Comparison of ENCODE assay signal across 9 cellular contexts in genomic region chr6:149234051-149234962, GRCh38.
DNase-seq lines count a peak whose midpoint lies in the region; ATAC-seq and TF ChIP-seq lines count a peak whose summit lies in the region.
"Had no signal": no experiment of that assay in that cellular context is flagged by ENCODE, and none has a peak within 500 bp of the region (broad histone marks: within the 10 kb centered on the region; RNA-seq: fewer than 3 reads in every experiment).

No MANE protein-coding gene starts in this region.

- peaks cover 0 to 80% (median 38%) of the 10 kb centered on the region in 10 experiments; a peak in 15 of 20 replicates for H3K4me1 ChIP-seq in BLaER1 treated with 17β-estradiol and CSF1 and Interleukin-3, amounts not matched to agents 10 nM and 100 nM
- H3K4me1 ChIP-seq in gastrocnemius medialis = no peaks in the 10 kb centered on the region

- peaks cover 5 to 22% (median 19%) of the 10 kb centered on the region in 11 experiments for H3K9me3 ChIP-seq in BLaER1 treated with 17β-estradiol and CSF1 and Interleukin-3, amounts not matched to agents 10 nM and 100 nM (replicated peaks in 1 of 11)
- H3K9me3 ChIP-seq in gastrocnemius medialis = no peaks in the 10 kb centered on the region

- H4K20me1 ChIP-seq in BLaER1 treated with 17β-estradiol and CSF1 and Interleukin-3, amounts not matched to agents 10 nM and 100 nM = no peaks in the 10 kb centered on the region

- peaks cover 11 to 12% of the 10 kb centered on the region in 2 donors for H3K9me3 Mint-ChIP-seq in activated T-cell treated with anti-CD3 and anti-CD28 coated beads, Interleukin-2, amount 50 U/mL, for 72 hours
- H3K9me3 Mint-ChIP-seq in endothelial cell (ENCODE audit: unreplicated experiment) = no peaks in the 10 kb centered on the region

- TF ChIP-seq CTCF in endothelial cell (IDR thresholded peaks at IDR 0.05; ENCODE audit: unreplicated experiment) (no peak), gastrocnemius medialis (IDR thresholded peaks at IDR 0.05 in 4 of 5, conservative IDR thresholded peaks at IDR 0.05 in 1 of 5) (no peak)

- intact Hi-C loops in gastrocnemius medialis (cut with DNase I; ENCODE audit: low total_unique reads) = no loop called here

- H3K27ac Mint-ChIP-seq in activated T-cell treated with anti-CD3 and anti-CD28 coated beads, Interleukin-2, amount 50 U/mL, for 72 hours = peak overlapping the region; percentile 68
- no peak overlapping the region for H3K27ac Mint-ChIP-seq in endothelial cell (ENCODE audit: unreplicated experiment)
- H3K27ac Mint-ChIP-seq: WTC11 had no signal

- H3K36me3 Mint-ChIP-seq in activated T-cell treated with anti-CD3 and anti-CD28 coated beads, Interleukin-2, amount 50 U/mL, for 72 hours (ENCODE audit: insufficient read depth in 2 of 2) = peaks cover 14 to 23% of the 10 kb centered on the region in 2 donors
- H3K36me3 Mint-ChIP-seq in endothelial cell (ENCODE audit: low read depth, unreplicated experiment) = no peaks in the 10 kb centered on the region
- H3K36me3 Mint-ChIP-seq: WTC11 had no signal

- H3K27me3 Mint-ChIP-seq in activated T-cell treated with anti-CD3 and anti-CD28 coated beads, Interleukin-2, amount 50 U/mL, for 72 hours (ENCODE audit: low read depth) = no peaks in the 10 kb centered on the region
- peaks cover 12% of the 10 kb centered on the region for H3K27me3 Mint-ChIP-seq in endothelial cell (ENCODE audit: unreplicated experiment)

- TF ChIP-seq POLR2A in gastrocnemius medialis (IDR thresholded peaks at IDR 0.05) = no peak

- peak overlapping the region in 1 of 11 experiments; percentile 14; a peak in 1 of 22 replicates for H3K9ac ChIP-seq in BLaER1 treated with 17β-estradiol and CSF1 and Interleukin-3, amounts not matched to agents 10 nM and 100 nM

- in situ Hi-C loops in gastrocnemius medialis (cut with MboI; ENCODE audit: low sequenced_read_pairs in 4 of 4) = no loop called here

- DNase-seq in NCI-H226 (peak; percentile 41), iris pigment epithelial cell (ENCODE audit: low read depth) (peak; percentile 72), globus pallidus (ENCODE audit: low spot score) (no peak), endothelial cell (ENCODE audit: low spot score) (no peak), gastrocnemius medialis (no peak)
- DNase-seq in activated T-cell treated with anti-CD3 and anti-CD28 coated beads, Interleukin-2, amount 50 U/mL, for 72 hours = peak; percentile 25 to 52

- no peaks in the 10 kb centered on the region for H3K27me3 ChIP-seq in BLaER1 treated with 17β-estradiol and CSF1 and Interleukin-3, amounts not matched to agents 10 nM and 100 nM
- no peaks in the 10 kb centered on the region for H3K27me3 ChIP-seq in gastrocnemius medialis

- H3K4me3 Mint-ChIP-seq in activated T-cell treated with anti-CD3 and anti-CD28 coated beads, Interleukin-2, amount 50 U/mL, for 72 hours = peak overlapping the region; percentile 69 to 81
- no peak overlapping the region for H3K4me3 Mint-ChIP-seq in endothelial cell (ENCODE audit: unreplicated experiment)
- H3K4me3 Mint-ChIP-seq: WTC11 had no signal

- H3K4me3 ChIP-seq in BLaER1 treated with 17β-estradiol and CSF1 and Interleukin-3, amounts not matched to agents 10 nM and 100 nM = no peak overlapping the region
- no peak overlapping the region for H3K4me3 ChIP-seq in gastrocnemius medialis

- H3K27ac ChIP-seq in BLaER1 treated with 17β-estradiol and CSF1 and Interleukin-3, amounts not matched to agents 10 nM and 100 nM = peak overlapping the region in 4 of 11 experiments; percentile 50 to 80 (median 78); a peak in 7 of 22 replicates
- no peak overlapping the region for H3K27ac ChIP-seq in gastrocnemius medialis

- peaks cover 52% of the 10 kb centered on the region for H3K4me1 Mint-ChIP-seq in activated T-cell treated with anti-CD3 and anti-CD28 coated beads, Interleukin-2, amount 50 U/mL, for 72 hours (ENCODE audit: low read depth)
- peaks cover 28% of the 10 kb centered on the region for H3K4me1 Mint-ChIP-seq in endothelial cell (ENCODE audit: unreplicated experiment)

- ATAC-seq in activated T-cell treated with anti-CD3 and anti-CD28 coated beads, Interleukin-2, amount 50 U/mL, for 72 hours (replicated peaks in 1 of 2) = peak; percentile 69 to 74
- ATAC-seq in gastrocnemius medialis (no peak), GM21528 (IDR thresholded peaks at IDR 0.05; ENCODE audit: low FRiP score, unreplicated experiment) (no peak)

- no peaks in the 10 kb centered on the region for H3K36me3 ChIP-seq in BLaER1 treated with 17β-estradiol and CSF1 and Interleukin-3, amounts not matched to agents 10 nM and 100 nM
- H3K36me3 ChIP-seq in gastrocnemius medialis = no peaks in the 10 kb centered on the region

- peak overlapping the region in 6 of 11 experiments; percentile 4 to 81 (median 40); a peak in 8 of 22 replicates for H3K4me2 ChIP-seq in BLaER1 treated with 17β-estradiol and CSF1 and Interleukin-3, amounts not matched to agents 10 nM and 100 nM

Comparison
In these comparisons a context has a peak if more than half of its experiments do, and no peak if none do; other contexts are left out.
1. DNase-seq: peak in NCI-H226 (single experiment), activated T-cell treated with anti-CD3 and anti-CD28 coated beads, Interleukin-2, amount 50 U/mL, for 72 hours (2 of 2) and iris pigment epithelial cell (single experiment); none in globus pallidus (single experiment), endothelial cell (single experiment) and gastrocnemius medialis (0 of 2).
2. ATAC-seq: peak in activated T-cell treated with anti-CD3 and anti-CD28 coated beads, Interleukin-2, amount 50 U/mL, for 72 hours (2 of 2); none in gastrocnemius medialis (0 of 2) and GM21528 (single experiment).